4 cellular contexts compared by ENCODE assay signal in the genomic region with DNA sequence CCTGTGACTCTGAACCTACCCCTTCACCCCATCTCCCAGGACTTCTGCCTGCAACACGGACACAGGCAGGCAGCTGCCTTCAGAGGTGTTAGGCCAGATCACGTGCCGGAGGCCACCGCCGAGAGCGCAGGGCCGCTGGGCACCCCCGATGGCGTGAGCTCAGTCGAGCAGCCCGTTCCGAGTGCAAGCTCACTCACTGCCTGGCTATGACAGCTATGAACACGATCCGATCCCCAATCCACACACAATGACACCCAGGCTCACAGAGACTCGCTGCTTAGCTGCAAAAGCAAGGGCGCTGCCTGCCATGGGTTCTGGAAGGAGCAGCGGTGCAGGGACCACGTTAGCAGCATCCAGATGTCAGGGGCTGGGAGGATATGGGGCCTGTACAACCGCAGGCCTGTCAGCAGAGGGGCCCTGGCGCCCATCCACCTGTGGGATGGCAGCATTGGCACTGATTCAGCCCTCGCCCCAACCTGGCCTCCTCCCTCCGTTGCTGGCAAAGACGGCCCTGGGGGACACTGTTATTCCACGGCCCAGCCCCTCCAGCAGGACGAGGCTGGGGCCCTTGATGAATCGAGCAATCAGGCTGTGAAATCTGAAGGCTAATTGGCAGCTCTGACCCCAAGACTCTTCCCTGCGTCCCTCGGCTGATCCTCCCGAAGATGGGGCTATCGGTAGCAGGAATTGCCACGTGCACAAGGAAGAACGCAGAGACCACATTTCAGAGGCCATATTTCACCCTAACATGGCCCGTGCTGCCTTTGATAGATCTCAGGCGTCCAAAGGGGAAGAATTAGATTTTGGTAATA.
A peak's percentile ranks its signal among the peaks of the same experiment; 100 is the strongest.
TF ChIP-seq lines count a peak whose summit lies in the region.

No MANE protein-coding gene starts in this region.

TF ChIP-seq in SK-N-SH, 30 proteins besides CTCF, POLR2A, EP300 and RAD21:
- peak; percentile 16; the same call in 1 of the 2 replicates for TF ChIP-seq SMC3 (IDR thresholded peaks at IDR 0.05; ENCODE audit: low read depth, low read length)
- TF ChIP-seq RXRA (IDR thresholded peaks at IDR 0.05; ENCODE audit: borderline replicate concordance, low read depth): no peak
- TF ChIP-seq MEF2A (IDR thresholded peaks at IDR 0.05; ENCODE audit: borderline replicate concordance, low read depth): no peak
- TF ChIP-seq GATA2 (CRISPR knock-in tag; IDR thresholded peaks at IDR 0.05): peak; percentile 73

TF ChIP-seq in SK-N-SH treated with all-trans-retinoic acid at 6 μM for 48 hours, 23 proteins besides CTCF, POLR2A, EP300 and RAD21 (continues in another document):
- TF ChIP-seq ZNF70 (CRISPR knock-in tag; IDR thresholded peaks at IDR 0.05) (no peak), RARB (CRISPR knock-in tag; IDR thresholded peaks at IDR 0.05) (no peak), ZC3H10 (CRISPR knock-in tag; IDR thresholded peaks at IDR 0.05) (no peak), ZNF565 (CRISPR knock-in tag; conservative IDR thresholded peaks at IDR 0.05; ENCODE audit: low read depth) (no peak), ARNTL (CRISPR knock-in tag; IDR thresholded peaks at IDR 0.05; ENCODE audit: borderline replicate concordance, low read depth) (no peak), ESRRG (CRISPR knock-in tag; IDR thresholded peaks at IDR 0.05) (no peak), POU6F1 (CRISPR knock-in tag; IDR thresholded peaks at IDR 0.05; ENCODE audit: borderline replicate concordance, low read depth) (no peak), PPARA (CRISPR knock-in tag; IDR thresholded peaks at IDR 0.05; ENCODE audit: borderline replicate concordance) (no peak), TCF4 (CRISPR knock-in tag; IDR thresholded peaks at IDR 0.05; ENCODE audit: borderline replicate concordance) (no peak), TSHZ2 (CRISPR knock-in tag; IDR thresholded peaks at IDR 0.05) (no peak), ISL1 (CRISPR knock-in tag; IDR thresholded peaks at IDR 0.05) (no peak), BACH2 (CRISPR knock-in tag; IDR thresholded peaks at IDR 0.05; ENCODE audit: borderline replicate concordance) (no peak)

TF ChIP-seq in IMR-90, 13 proteins besides CTCF, POLR2A, EP300 and RAD21:
- TF ChIP-seq, protein P1, sequence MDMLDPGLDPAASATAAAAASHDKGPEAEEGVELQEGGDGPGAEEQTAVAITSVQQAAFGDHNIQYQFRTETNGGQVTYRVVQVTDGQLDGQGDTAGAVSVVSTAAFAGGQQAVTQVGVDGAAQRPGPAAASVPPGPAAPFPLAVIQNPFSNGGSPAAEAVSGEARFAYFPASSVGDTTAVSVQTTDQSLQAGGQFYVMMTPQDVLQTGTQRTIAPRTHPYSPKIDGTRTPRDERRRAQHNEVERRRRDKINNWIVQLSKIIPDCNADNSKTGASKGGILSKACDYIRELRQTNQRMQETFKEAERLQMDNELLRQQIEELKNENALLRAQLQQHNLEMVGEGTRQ (IDR thresholded peaks at IDR 0.05; ENCODE audit: low read depth, low read length): no peak
- TF ChIP-seq MAZ (IDR thresholded peaks at IDR 0.05; ENCODE audit: borderline replicate concordance, low read depth, low read length) (no peak), NFE2L2 (IDR thresholded peaks at IDR 0.05; ENCODE audit: low read depth, low read length) (no peak), SMC3 (IDR thresholded peaks at IDR 0.05; ENCODE audit: low read depth, low read length) (no peak), MXI1 (IDR thresholded peaks at IDR 0.05; ENCODE audit: borderline replicate concordance, low read depth, low read length) (no peak), ELK1 (IDR thresholded peaks at IDR 0.05; ENCODE audit: borderline replicate concordance, low read depth, low read length) (no peak), RCOR1 (IDR thresholded peaks at IDR 0.05; ENCODE audit: insufficient replicate concordance, low read length) (no peak), FOS (IDR thresholded peaks at IDR 0.05; ENCODE audit: low read depth, low read length) (no peak), BHLHE40 (IDR thresholded peaks at IDR 0.05; ENCODE audit: low read depth, low read length) (no peak), CHD1 (IDR thresholded peaks at IDR 0.05; ENCODE audit: low read depth, low read length) (no peak), MAFK (IDR thresholded peaks at IDR 0.05; ENCODE audit: low read depth, low read length) (no peak), CEBPB (IDR thresholded peaks at IDR 0.05; ENCODE audit: low read depth, low read length) (no peak), RFX5 (IDR thresholded peaks at IDR 0.05; ENCODE audit: low read depth, low read length) (no peak)

TF ChIP-seq in H1, 55 proteins besides CTCF, POLR2A, EP300 and RAD21:
- no peak for TF ChIP-seq CTBP2 (IDR thresholded peaks at IDR 0.05; ENCODE audit: borderline replicate concordance, insufficient read depth, insufficient read length, low read length)
- TF ChIP-seq BACH1 (IDR thresholded peaks at IDR 0.05; ENCODE audit: low read length): no peak
- no peak for TF ChIP-seq NRF1 (IDR thresholded peaks at IDR 0.05; ENCODE audit: low read depth, low read length)
- TF ChIP-seq TEAD4 (IDR thresholded peaks at IDR 0.05; ENCODE audit: low read depth, low read length): no peak
- no peak for TF ChIP-seq MAFK (IDR thresholded peaks at IDR 0.05; ENCODE audit: low read depth, low read length)
- no peak for TF ChIP-seq GABPA (IDR thresholded peaks at IDR 0.05; ENCODE audit: borderline replicate concordance, insufficient read depth, low read length)
- TF ChIP-seq KDM1A (IDR thresholded peaks at IDR 0.05; ENCODE audit: borderline replicate concordance, low read length): no peak
- TF ChIP-seq, protein P2, sequence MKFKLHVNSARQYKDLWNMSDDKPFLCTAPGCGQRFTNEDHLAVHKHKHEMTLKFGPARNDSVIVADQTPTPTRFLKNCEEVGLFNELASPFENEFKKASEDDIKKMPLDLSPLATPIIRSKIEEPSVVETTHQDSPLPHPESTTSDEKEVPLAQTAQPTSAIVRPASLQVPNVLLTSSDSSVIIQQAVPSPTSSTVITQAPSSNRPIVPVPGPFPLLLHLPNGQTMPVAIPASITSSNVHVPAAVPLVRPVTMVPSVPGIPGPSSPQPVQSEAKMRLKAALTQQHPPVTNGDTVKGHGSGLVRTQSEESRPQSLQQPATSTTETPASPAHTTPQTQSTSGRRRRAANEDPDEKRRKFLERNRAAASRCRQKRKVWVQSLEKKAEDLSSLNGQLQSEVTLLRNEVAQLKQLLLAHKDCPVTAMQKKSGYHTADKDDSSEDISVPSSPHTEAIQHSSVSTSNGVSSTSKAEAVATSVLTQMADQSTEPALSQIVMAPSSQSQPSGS (IDR thresholded peaks at IDR 0.05; ENCODE audit: low read length): no peak
- TF ChIP-seq CBX8 (IDR thresholded peaks at IDR 0.05; ENCODE audit: borderline replicate concordance, low read depth, low read length): no peak
- TF ChIP-seq CBX5 (IDR thresholded peaks at IDR 0.05; ENCODE audit: low read depth, low read length): no peak
- no peak for TF ChIP-seq CHD7 (IDR thresholded peaks at IDR 0.05; ENCODE audit: insufficient replicate concordance, low read length)
- no peak for TF ChIP-seq CHD1 (IDR thresholded peaks at IDR 0.05; ENCODE audit: low read depth, low read length)
- TF ChIP-seq RNF2 (IDR thresholded peaks at IDR 0.05; ENCODE audit: borderline replicate concordance, low read depth, low read length, missing control alignments, poor library complexity, severe bottlenecking): no peak
- no peak for TF ChIP-seq EGR1 (IDR thresholded peaks at IDR 0.05; ENCODE audit: borderline replicate concordance, low read depth, low read length)
